Comparison of ENCODE assay signal across 27 cellular contexts in genomic region chr15:54226455-54226854, GRCh38.
"Had no signal": no experiment of that assay in that cellular context is flagged by ENCODE, and none has a peak within 500 bp of the region (broad histone marks: within the 10 kb centered on the region; RNA-seq: fewer than 3 reads in every experiment).

No MANE protein-coding gene starts in this region.

- H3K27me3 ChIP-seq: stomach, suprapubic skin, testis, thyroid gland, tibial artery, tibial nerve, transverse colon, upper lobe of left lung, upper lobe of right lung, uterus, vagina had no signal

- H3K36me3 ChIP-seq: stomach, suprapubic skin, thoracic aorta, thyroid gland, tibial artery, tibial nerve, transverse colon, upper lobe of left lung, upper lobe of right lung, uterus, vagina had no signal

- H3K4me1 ChIP-seq: stomach, suprapubic skin, testis, thyroid gland, tibial artery, tibial nerve, transverse colon, upper lobe of left lung, upper lobe of right lung, uterus, vagina had no signal

- H3K4me3 ChIP-seq: stomach, suprapubic skin, testis, thoracic aorta, thyroid gland, tibial artery, tibial nerve, transverse colon, upper lobe of left lung, upper lobe of right lung, uterus, vagina had no signal

- H3K27ac ChIP-seq: stomach, suprapubic skin, testis, thoracic aorta, thyroid gland, tibial artery, tibial nerve, transverse colon, upper lobe of left lung, upper lobe of right lung, uterus, vagina had no signal

- ATAC-seq: stimulated activated effector memory CD8-positive, alpha-beta T cell treated with anti-CD3 and anti-CD28 coated beads, Interleukin-12 subunit alpha, Interleukin-12 subunit beta, amount 100 ng/mL, for 72 hours; stimulated activated memory B cell treated with anti-CD40 and anti-IgM and Interleukin-4, amounts not matched to agents 10 μg/mL and 1 μg/mL and 100 μg/mL, for 72 hours; stimulated activated naive B cell treated with anti-CD40 and anti-IgM and Interleukin-4, amounts not matched to agents 10 μg/mL and 1 μg/mL and 100 μg/mL, for 72 hours; stimulated activated naive CD8-positive, alpha-beta T cell treated with anti-CD3 and anti-CD28 coated beads, Interleukin-15, amount 100 ng/mL, for 72 hours; stimulated activated naive CD8-positive, alpha-beta T cell treated with anti-CD3 and anti-CD28 coated beads, Interleukin-15, Interleukin-2, amounts not matched to agents 100 U/mL and 50 U/mL, for 24 hours had no signal

- DNase-seq: stimulated activated CD4-positive, alpha-beta T cell treated with anti-CD3 and anti-CD28 coated beads, Interleukin-2, amount 100 ng/mL, for 48 hours; stimulated activated CD4-positive, alpha-beta T cell treated with anti-CD3 and anti-CD28 coated beads, Interleukin-4, amount 100 ng/mL, for 1 hour; stimulated activated CD4-positive, alpha-beta T cell treated with anti-CD3 and anti-CD28 coated beads, Interleukin-4, amount 100 ng/mL, for 24 hours; stimulated activated CD4-positive, alpha-beta T cell treated with anti-CD3 and anti-CD28 coated beads, Interleukin-4, amount 100 ng/mL, for 4 hours; stimulated activated CD8-positive, alpha-beta memory T cell treated with anti-CD3 and anti-CD28 coated beads, Interleukin-4, amount 100 ng/mL, for 48 hours; stimulated activated naive B cell treated with anti-CD40 and anti-IgM and Interleukin-4, amounts not matched to agents 10 μg/mL and 1 μg/mL and 100 μg/mL, for 72 hours; stimulated activated naive CD4-positive, alpha-beta T cell; stimulated activated naive CD4-positive, alpha-beta T cell treated with Interleukin-2 at 50 U/mL for 16 hours; stimulated activated naive CD8-positive, alpha-beta T cell treated with anti-CD3 and anti-CD28 coated beads, Interleukin-15, amount 100 ng/mL, for 72 hours; stimulated activated naive CD8-positive, alpha-beta T cell treated with anti-CD3 and anti-CD28 coated beads, Interleukin-15, Interleukin-2, amounts not matched to agents 100 U/mL and 50 U/mL, for 24 hours; stomach; substantia nigra; testis; thyroid gland; tibial artery; transverse colon; trophoblast cell; upper lobe of right lung; uterus had no signal

- H3K9me3 ChIP-seq: testis, thoracic aorta, thyroid gland, uterus, vagina had no signal

- FAIRE-seq: urothelium cell line had no signal
